19 cellular contexts compared by ENCODE assay signal in genomic region chr5:179758905-179759304, GRCh38. TPM values are rescaled to one million over a fixed set of nuclear protein-coding genes. Genes with fewer than 3 reads are reported as not detected.
A peak's percentile ranks its signal among the peaks of the same experiment; 100 is the strongest.
DNase-seq lines count a peak whose midpoint lies in the region; ATAC-seq lines count a peak whose summit lies in the region.
"Had no signal": no experiment of that assay in that cellular context is flagged by ENCODE, and none has a peak within 500 bp of the region (broad histone marks: within the 10 kb centered on the region; RNA-seq: fewer than 3 reads in every experiment).

No MANE protein-coding gene starts in this region.

- no peaks in the 10 kb centered on the region for H3K27me3 ChIP-seq in CD4-positive, CD25-positive, alpha-beta regulatory T cell (ENCODE audit: control insufficient read depth, insufficient read depth, low read length)
- no peaks in the 10 kb centered on the region for H3K27me3 ChIP-seq in mesenchymal stem cell (ENCODE audit: control insufficient read depth in 1 of 2, insufficient read depth in 1 of 2, low read length in 2 of 2)
- H3K27me3 ChIP-seq: brain microvascular endothelial cell, upper lobe of left lung had no signal

- no peak overlapping the region for H4K91ac ChIP-seq in mesenchymal stem cell (ENCODE audit: low read length)

- no peak for ATAC-seq in CD4-positive, CD25-positive, alpha-beta regulatory T cell (ENCODE audit: low read depth in 2 of 2)
- ATAC-seq: stimulated activated memory B cell treated with anti-CD40 and anti-IgM and Interleukin-4, amounts not matched to agents 10 μg/mL and 1 μg/mL and 100 μg/mL, for 72 hours had no signal

- no peak overlapping the region for H4K8ac ChIP-seq in mesenchymal stem cell (ENCODE audit: low read length)

- intact Hi-C loops in activated CD4-positive, alpha-beta T cell treated with anti-CD3 and anti-CD28 coated beads, Interleukin-2, amount 10 ng/mL, durations not matched to agents 24 days and 14 days (cut with micrococcal nuclease) = no loop called here

- H3K4me1 Mint-ChIP-seq in activated CD4-positive, alpha-beta T cell treated with anti-CD3 and anti-CD28 coated beads, Interleukin-2, amount 10 ng/mL, durations not matched to agents 24 days and 14 days = peaks cover 60% of the 10 kb centered on the region
- peaks cover 71% of the 10 kb centered on the region for H3K4me1 Mint-ChIP-seq in activated CD4-positive, alpha-beta T cell treated with anti-CD3 and anti-CD28 coated beads, Interleukin-2, amount 10 ng/mL, durations not matched to agents 7 days and 5 days
- peaks cover 34 to 81% (median 67%) of the 10 kb centered on the region in 4 donors for H3K4me1 Mint-ChIP-seq in CD4-positive, CD25-positive, alpha-beta regulatory T cell

- CTCF ChIA-PET in activated CD4-positive, alpha-beta T cell treated with anti-CD3 and anti-CD28 coated beads, Interleukin-2, amount 10 ng/mL, durations not matched to agents 7 days and 5 days (lab: Charles Lee) = interaction anchor here (0.6 to 0.7 kb wide), 4 partner anchors 23 to 532 kb away, joined by 3 to 5 read pairs (median 3); no protein-coding TSS in a partner anchor

- no peak overlapping the region for H2BK5ac ChIP-seq in mesenchymal stem cell (ENCODE audit: low read depth, low read length, poor library complexity, severe bottlenecking)

- H2BK12ac ChIP-seq in mesenchymal stem cell (ENCODE audit: low read length in 2 of 2) = no peak overlapping the region

- H2AFZ ChIP-seq in mesenchymal stem cell (ENCODE audit: low read depth, low read length) = no peak overlapping the region

- H3K27me3 Mint-ChIP-seq in activated CD4-positive, alpha-beta T cell treated with anti-CD3 and anti-CD28 coated beads, Interleukin-2, amount 10 ng/mL, durations not matched to agents 24 days and 14 days = no peaks in the 10 kb centered on the region
- no peaks in the 10 kb centered on the region for H3K27me3 Mint-ChIP-seq in activated CD4-positive, alpha-beta T cell treated with anti-CD3 and anti-CD28 coated beads, Interleukin-2, amount 10 ng/mL, durations not matched to agents 7 days and 5 days
- H3K27me3 Mint-ChIP-seq in CD4-positive, CD25-positive, alpha-beta regulatory T cell = no peaks in the 10 kb centered on the region
- H3K27me3 Mint-ChIP-seq: activated naive CD8-positive, alpha-beta T cell treated with anti-CD3 and anti-CD28 coated beads, Interleukin-2, amount 10 ng/mL, durations not matched to agents 7 days and 5 days; stimulated activated memory B cell treated with anti-CD40 and anti-IgM and Interleukin-4, amounts not matched to agents 10 μg/mL and 1 μg/mL and 100 μg/mL, for 72 hours had no signal

- H3K27ac ChIP-seq in CD4-positive, CD25-positive, alpha-beta regulatory T cell (ENCODE audit: insufficient read depth, low read length, poor library complexity, severe bottlenecking) = peak overlapping the region; percentile 38
- no peak overlapping the region for H3K27ac ChIP-seq in mesenchymal stem cell (ENCODE audit: low read length, poor library complexity, severe bottlenecking)
- H3K27ac ChIP-seq: brain microvascular endothelial cell, VCaP had no signal

- H3K18ac ChIP-seq in mesenchymal stem cell (ENCODE audit: low read depth in 1 of 2, low read length in 2 of 2) = no peak overlapping the region

- no peak overlapping the region for H3K4me2 ChIP-seq in mesenchymal stem cell (ENCODE audit: low read length, poor library complexity, severe bottlenecking)

- no peak overlapping the region for H3K9ac ChIP-seq in mesenchymal stem cell (ENCODE audit: low read length)

- no peak overlapping the region for H3K4ac ChIP-seq in mesenchymal stem cell (ENCODE audit: low read depth in 1 of 2, low read length in 2 of 2)

- no peaks in the 10 kb centered on the region for H3K9me3 ChIP-seq in CD4-positive, CD25-positive, alpha-beta regulatory T cell (ENCODE audit: control insufficient read depth in 2 of 2, low read length in 2 of 2)
- no peaks in the 10 kb centered on the region for H3K9me3 ChIP-seq in mesenchymal stem cell (ENCODE audit: control insufficient read depth, low read length)
- H3K9me3 ChIP-seq: upper lobe of left lung had no signal

- no peak overlapping the region for H2BK120ac ChIP-seq in mesenchymal stem cell (ENCODE audit: low read depth, low read length)

- POLR2A ChIA-PET in activated CD4-positive, alpha-beta T cell treated with anti-CD3 and anti-CD28 coated beads, Interleukin-2, amount 10 ng/mL, durations not matched to agents 7 days and 5 days (lab: Charles Lee) = no interaction called here

- H3K9me3 Mint-ChIP-seq in activated CD4-positive, alpha-beta T cell treated with anti-CD3 and anti-CD28 coated beads, Interleukin-2, amount 10 ng/mL, durations not matched to agents 24 days and 14 days = no peaks in the 10 kb centered on the region
- no peaks in the 10 kb centered on the region for H3K9me3 Mint-ChIP-seq in activated CD4-positive, alpha-beta T cell treated with anti-CD3 and anti-CD28 coated beads, Interleukin-2, amount 10 ng/mL, durations not matched to agents 7 days and 5 days
- H3K9me3 Mint-ChIP-seq in CD4-positive, CD25-positive, alpha-beta regulatory T cell = no peaks in the 10 kb centered on the region
- H3K9me3 Mint-ChIP-seq: activated naive CD8-positive, alpha-beta T cell treated with anti-CD3 and anti-CD28 coated beads, Interleukin-2, amount 10 ng/mL, durations not matched to agents 7 days and 5 days; stimulated activated memory B cell treated with anti-CD40 and anti-IgM and Interleukin-4, amounts not matched to agents 10 μg/mL and 1 μg/mL and 100 μg/mL, for 72 hours had no signal

- H2AK5ac ChIP-seq in mesenchymal stem cell (ENCODE audit: low read length, severe bottlenecking) = no peak overlapping the region

- no peak overlapping the region for H2BK15ac ChIP-seq in mesenchymal stem cell (ENCODE audit: low read depth, poor library complexity, severe bottlenecking)

- no peak overlapping the region for H3K14ac ChIP-seq in mesenchymal stem cell (ENCODE audit: low read length in 2 of 2)

- H3K4me1 ChIP-seq in CD4-positive, CD25-positive, alpha-beta regulatory T cell (ENCODE audit: control insufficient read depth, insufficient read depth, low read length, poor library complexity, severe bottlenecking) = peaks cover 67% of the 10 kb centered on the region
- H3K4me1 ChIP-seq in mesenchymal stem cell (ENCODE audit: control insufficient read depth, insufficient read depth, low read depth, low read length) = peaks cover 30% of the 10 kb centered on the region

- no peak for DNase-seq in activated CD4-positive, alpha-beta T cell treated with anti-CD3 and anti-CD28 coated beads, Interleukin-2, amount 10 ng/mL, durations not matched to agents 24 days and 14 days
- DNase-seq in activated CD4-positive, alpha-beta T cell treated with anti-CD3 and anti-CD28 coated beads, Interleukin-2, amount 10 ng/mL, durations not matched to agents 7 days and 5 days = no peak
- DNase-seq in CD4-positive, CD25-positive, alpha-beta regulatory T cell = no peak
- DNase-seq in NOMO-1 treated with DMSO at 0.1 percent for 48 hours (lab: John Stamatoyannopoulos, UW; ENCODE audit: unreplicated experiment) (peak; percentile 89), mesenchymal stem cell (peak; percentile 30), NCI-H146 treated with DMSO at 0.1 percent for 48 hours (lab: John Stamatoyannopoulos, UW; ENCODE audit: unreplicated experiment) (no peak), DMS79 (lab: John Stamatoyannopoulos, UW) (no peak), islet precursor cell (no peak)
- DNase-seq: activated naive CD8-positive, alpha-beta T cell treated with anti-CD3 and anti-CD28 coated beads, Interleukin-2, amount 10 ng/mL, durations not matched to agents 7 days and 5 days; brain microvascular endothelial cell; C1 segment of cervical spinal cord; dermis blood vessel endothelial cell; foreskin fibroblast; kidney glomerular epithelial cell; NCI-H1436 treated with DMSO at 0.1 percent for 48 hours; upper lobe of left lung had no signal

- H3K36me3 Mint-ChIP-seq in activated CD4-positive, alpha-beta T cell treated with anti-CD3 and anti-CD28 coated beads, Interleukin-2, amount 10 ng/mL, durations not matched to agents 24 days and 14 days (ENCODE audit: low read depth) = peaks cover under 1% of the 10 kb centered on the region
- peaks cover 1% of the 10 kb centered on the region for H3K36me3 Mint-ChIP-seq in activated CD4-positive, alpha-beta T cell treated with anti-CD3 and anti-CD28 coated beads, Interleukin-2, amount 10 ng/mL, durations not matched to agents 7 days and 5 days (ENCODE audit: low read depth)
- H3K36me3 Mint-ChIP-seq in CD4-positive, CD25-positive, alpha-beta regulatory T cell = no peaks in the 10 kb centered on the region
- H3K36me3 Mint-ChIP-seq: stimulated activated memory B cell treated with anti-CD40 and anti-IgM and Interleukin-4, amounts not matched to agents 10 μg/mL and 1 μg/mL and 100 μg/mL, for 72 hours had no signal

- H3K27ac Mint-ChIP-seq in activated CD4-positive, alpha-beta T cell treated with anti-CD3 and anti-CD28 coated beads, Interleukin-2, amount 10 ng/mL, durations not matched to agents 24 days and 14 days = peak overlapping the region; percentile 57
- no peak overlapping the region for H3K27ac Mint-ChIP-seq in activated CD4-positive, alpha-beta T cell treated with anti-CD3 and anti-CD28 coated beads, Interleukin-2, amount 10 ng/mL, durations not matched to agents 7 days and 5 days
- H3K27ac Mint-ChIP-seq in CD4-positive, CD25-positive, alpha-beta regulatory T cell = peak overlapping the region; percentile 77 to 89 (median 82)
- H3K27ac Mint-ChIP-seq: activated naive CD8-positive, alpha-beta T cell treated with anti-CD3 and anti-CD28 coated beads, Interleukin-2, amount 10 ng/mL, durations not matched to agents 7 days and 5 days had no signal

- no peak overlapping the region for H3K23ac ChIP-seq in mesenchymal stem cell (ENCODE audit: low read length in 2 of 2)

- 86% methylated on average over 9 of the region's 9 CpGs for WGBS in mesenchymal stem cell

- peak overlapping the region; percentile 27 for H3K4me3 ChIP-seq in CD4-positive, CD25-positive, alpha-beta regulatory T cell (ENCODE audit: low read depth, low read length)
- no peak overlapping the region for H3K4me3 ChIP-seq in mesenchymal stem cell (ENCODE audit: insufficient read depth in 1 of 2, low read depth in 1 of 2, low read length in 2 of 2)
- H3K4me3 ChIP-seq: upper lobe of left lung had no signal

- peaks cover 11% of the 10 kb centered on the region for H3K79me1 ChIP-seq in mesenchymal stem cell (replicated peaks; ENCODE audit: low read length, poor library complexity, severe bottlenecking)

- H3K36me3 ChIP-seq in CD4-positive, CD25-positive, alpha-beta regulatory T cell (ENCODE audit: control insufficient read depth, insufficient read depth, low read length) = peaks cover 3% of the 10 kb centered on the region
- H3K36me3 ChIP-seq in mesenchymal stem cell (ENCODE audit: control insufficient read depth in 1 of 2, insufficient read depth in 2 of 2, low read depth in 1 of 2, low read length in 2 of 2) = peaks cover 0 to 5% of the 10 kb centered on the region in 2 experiments
- H3K36me3 ChIP-seq: brain microvascular endothelial cell, upper lobe of left lung had no signal

- H3K4me3 Mint-ChIP-seq in activated CD4-positive, alpha-beta T cell treated with anti-CD3 and anti-CD28 coated beads, Interleukin-2, amount 10 ng/mL, durations not matched to agents 24 days and 14 days = no peak overlapping the region
- H3K4me3 Mint-ChIP-seq in activated CD4-positive, alpha-beta T cell treated with anti-CD3 and anti-CD28 coated beads, Interleukin-2, amount 10 ng/mL, durations not matched to agents 7 days and 5 days = no peak overlapping the region
- H3K4me3 Mint-ChIP-seq in CD4-positive, CD25-positive, alpha-beta regulatory T cell = peak overlapping the region in 1 of 4 donors; percentile 7
- H3K4me3 Mint-ChIP-seq: activated naive CD8-positive, alpha-beta T cell treated with anti-CD3 and anti-CD28 coated beads, Interleukin-2, amount 10 ng/mL, durations not matched to agents 7 days and 5 days; stimulated activated memory B cell treated with anti-CD40 and anti-IgM and Interleukin-4, amounts not matched to agents 10 μg/mL and 1 μg/mL and 100 μg/mL, for 72 hours had no signal

RNA-seq across cellular contexts. Expression of gene MAML1, which starts 26.3 kb away (rescaled TPM):
- total RNA-seq in activated CD4-positive, alpha-beta T cell treated with anti-CD3 and anti-CD28 coated beads, Interleukin-2, amount 10 ng/mL, durations not matched to agents 24 days and 14 days = 34.6 and 37.3 TPM in 2 replicates
- total RNA-seq in activated CD4-positive, alpha-beta T cell treated with anti-CD3 and anti-CD28 coated beads, Interleukin-2, amount 10 ng/mL, durations not matched to agents 7 days and 5 days = 10 to 100 TPM; 34.3 to 34.9 TPM
- total RNA-seq in CD4-positive, CD25-positive, alpha-beta regulatory T cell = 39.5 TPM
- polyA plus RNA-seq in CD4-positive, CD25-positive, alpha-beta regulatory T cell = 1 to 10 TPM; 2.8 to 4.9 (median 3.8) TPM
- polyA plus RNA-seq in mesenchymal stem cell (2013, experiment 1 of 2) = 19.0 TPM
- polyA plus RNA-seq in mesenchymal stem cell (2013, experiment 2 of 2) = 20.0 TPM

RNA-seq across cellular contexts. Expression of gene LTC4S, which starts 34.9 kb away (rescaled TPM):
- total RNA-seq in activated CD4-positive, alpha-beta T cell treated with anti-CD3 and anti-CD28 coated beads, Interleukin-2, amount 10 ng/mL, durations not matched to agents 24 days and 14 days = 0.88 and 1.6 TPM in 2 replicates
- 1 to 10 TPM; 1.4 to 2.5 TPM for total RNA-seq in activated CD4-positive, alpha-beta T cell treated with anti-CD3 and anti-CD28 coated beads, Interleukin-2, amount 10 ng/mL, durations not matched to agents 7 days and 5 days
- total RNA-seq in CD4-positive, CD25-positive, alpha-beta regulatory T cell = 2.8 TPM
- polyA plus RNA-seq in CD4-positive, CD25-positive, alpha-beta regulatory T cell = 1 to 10 TPM in 2 of 4 donors, under 1 TPM in 2; 0.48 to 4.3 (median 1.3) TPM
- 0.22 TPM for polyA plus RNA-seq in mesenchymal stem cell (2013, experiment 1 of 2)
- 0.29 TPM for polyA plus RNA-seq in mesenchymal stem cell (2013, experiment 2 of 2)
- total RNA-seq: HT-29 had no signal

RNA-seq across cellular contexts. Expression of gene MGAT4B, which starts 47.8 kb away (rescaled TPM):
- total RNA-seq in activated CD4-positive, alpha-beta T cell treated with anti-CD3 and anti-CD28 coated beads, Interleukin-2, amount 10 ng/mL, durations not matched to agents 24 days and 14 days = 126 and 134 TPM in 2 replicates
- total RNA-seq in activated CD4-positive, alpha-beta T cell treated with anti-CD3 and anti-CD28 coated beads, Interleukin-2, amount 10 ng/mL, durations not matched to agents 7 days and 5 days = 10 to 100 TPM; 86.2 to 87.7 TPM
- total RNA-seq in CD4-positive, CD25-positive, alpha-beta regulatory T cell = 134 TPM
- 10 to 100 TPM; 11.9 to 18.0 (median 13.8) TPM for polyA plus RNA-seq in CD4-positive, CD25-positive, alpha-beta regulatory T cell
- 182 TPM for polyA plus RNA-seq in mesenchymal stem cell (2013, experiment 1 of 2)
- 176 TPM for polyA plus RNA-seq in mesenchymal stem cell (2013, experiment 2 of 2)

Comparison
In these comparisons a context has a peak if more than half of its experiments do, and no peak if none do; other contexts are left out.
1. DNase-seq: peak in NOMO-1 treated with DMSO at 0.1 percent for 48 hours (single experiment) and mesenchymal stem cell (single experiment); none in activated CD4-positive, alpha-beta T cell treated with anti-CD3 and anti-CD28 coated beads, Interleukin-2, amount 10 ng/mL, durations not matched to agents 24 days and 14 days (single experiment), activated CD4-positive, alpha-beta T cell treated with anti-CD3 and anti-CD28 coated beads, Interleukin-2, amount 10 ng/mL, durations not matched to agents 7 days and 5 days (single experiment), CD4-positive, CD25-positive, alpha-beta regulatory T cell (0 of 3), NCI-H146 treated with DMSO at 0.1 percent for 48 hours (single experiment), DMS79 (single experiment) and islet precursor cell (single experiment).